Comparison of ENCODE assay signal across 12 cellular contexts in the genomic region with DNA sequence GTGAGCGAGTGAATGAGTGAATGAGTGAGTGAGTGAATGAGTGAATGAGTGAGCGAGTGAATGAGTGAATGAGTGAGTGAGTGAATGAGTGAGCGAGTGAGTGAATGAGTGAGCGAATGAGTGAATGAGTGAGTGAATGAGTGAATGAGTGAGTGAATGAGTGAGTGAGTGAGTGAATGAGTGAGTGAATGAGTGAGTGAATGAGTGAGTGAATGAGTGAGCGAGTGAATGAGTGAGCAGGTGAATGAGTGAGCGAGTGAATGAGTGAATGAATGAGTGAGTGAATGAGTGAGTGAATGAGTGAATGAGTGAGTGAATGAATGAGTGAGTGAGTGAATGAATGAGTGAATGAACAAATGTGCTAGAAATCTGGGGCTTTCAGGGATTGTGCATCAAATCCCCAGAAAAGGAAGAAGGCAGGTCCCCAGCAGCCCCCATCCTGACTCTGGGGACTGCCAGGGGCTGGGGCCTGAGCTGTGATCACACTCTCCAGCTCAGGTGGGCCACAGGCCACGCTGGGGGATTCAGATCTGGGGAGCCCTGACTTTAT. TPM values are rescaled to one million over a fixed set of nuclear protein-coding genes. Genes with fewer than 3 reads are reported as not detected.
"Had no signal": no experiment of that assay in that cellular context is flagged by ENCODE, and none has a peak within 500 bp of the region (broad histone marks: within the 10 kb centered on the region; RNA-seq: fewer than 3 reads in every experiment).

No MANE protein-coding gene starts in this region.

RNA-seq across cellular contexts. Expression of gene LHX3, which starts 54.2 kb away (rescaled TPM):
- total RNA-seq: activated CD4-positive, alpha-beta T cell treated with anti-CD3 and anti-CD28 coated beads for 36 hours; activated CD4-positive, alpha-beta T cell treated with anti-CD3 and anti-CD28 coated beads, Interleukin-2, amount 10 ng/mL, durations not matched to agents 7 days and 5 days; activated naive CD4-positive, alpha-beta T cell treated with anti-CD3 and anti-CD28 coated beads for 36 hours; activated T-helper 1 cell treated with anti-CD3 and anti-CD28 coated beads, Interleukin-12 subunit alpha, Interleukin-12 subunit beta, Interleukin-2, Interleukin-4 antibody, amounts not matched to agents 30 ng/mL and 10 ng/mL and 1 ng/mL, durations not matched to agents 14 hours and 24 hours and 36 hours; adrenal gland; cerebellum; LHCN-M2; PC-3; Peyer's patch; SJSA1; WTC11 had no signal
- polyA plus RNA-seq: adrenal gland, SK-N-SH had no signal
